9 cellular contexts compared by ENCODE assay signal in the genomic region with DNA sequence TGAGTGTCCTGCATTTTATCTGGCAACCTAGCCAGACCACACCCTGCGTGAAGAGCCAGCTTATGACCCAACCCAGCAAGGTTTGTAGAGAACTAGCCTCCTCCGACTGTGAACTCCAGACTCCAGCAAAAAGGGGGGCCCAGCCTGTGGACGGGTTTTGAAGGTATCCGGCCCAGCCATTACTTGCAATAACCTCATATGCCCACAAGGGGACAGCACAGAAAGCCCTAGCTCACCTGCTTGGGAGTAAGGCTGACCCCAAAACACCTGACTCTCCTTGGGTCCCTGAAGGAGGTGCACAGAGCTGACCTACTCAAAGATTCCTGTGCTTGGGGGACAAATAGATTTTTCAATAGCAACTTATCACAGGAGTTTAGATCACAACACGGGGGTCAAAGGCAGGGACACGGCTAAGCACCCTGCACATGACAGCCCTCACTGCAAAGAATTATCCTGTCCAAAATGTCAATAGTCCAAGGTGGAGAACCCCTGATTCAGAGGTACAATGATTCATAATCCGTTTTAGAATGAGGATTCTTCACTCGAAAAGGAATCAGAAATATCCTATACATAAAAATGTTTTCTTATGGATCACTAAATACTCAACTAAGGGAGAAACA. TPM values are rescaled to one million over a fixed set of nuclear protein-coding genes. Genes with fewer than 3 reads are reported as not detected.
A peak's percentile ranks its signal among the peaks of the same experiment; 100 is the strongest.
DNase-seq lines count a peak whose midpoint lies in the region; ATAC-seq and TF ChIP-seq lines count a peak whose summit lies in the region.
"Had no signal": no experiment of that assay in that cellular context is flagged by ENCODE, and none has a peak within 500 bp of the region (broad histone marks: within the 10 kb centered on the region; RNA-seq: fewer than 3 reads in every experiment).

No MANE protein-coding gene starts in this region.

- no peaks in the 10 kb centered on the region for H3K36me3 ChIP-seq in right atrium auricular region
- no peaks in the 10 kb centered on the region for H3K36me3 ChIP-seq in ascending aorta
- no peaks in the 10 kb centered on the region for H3K36me3 ChIP-seq in left lung
- H3K36me3 ChIP-seq in thoracic aorta, result no peaks in the 10 kb centered on the region

- DNase-seq in cardiac septum (ENCODE audit: low spot score) (peak; percentile 70), right atrium auricular region (ENCODE audit: low spot score) (no peak), RKO (ENCODE audit: low spot score) (peak; percentile 39), ascending aorta (ENCODE audit: low spot score in 2 of 2) (no peak), left lung (peak in 1 of 2 donors; percentile 31), thoracic aorta (ENCODE audit: low spot score) (no peak)

- intact Hi-C loops in cardiac septum (cut with DNase I), result no loop called here
- intact Hi-C loops in ascending aorta (cut with DNase I), result no loop called here
- intact Hi-C loops in left lung (cut with DNase I), result no loop called here

- H3K9me3 ChIP-seq in right atrium auricular region (no peaks in the 10 kb centered on the region), ascending aorta (no peaks in the 10 kb centered on the region), left lung (no peaks in the 10 kb centered on the region), thoracic aorta (no peaks in the 10 kb centered on the region)

- no peak overlapping the region for H3K4me3 ChIP-seq in right atrium auricular region
- H3K4me3 ChIP-seq in ascending aorta, result no peak overlapping the region
- H3K4me3 ChIP-seq in left lung, result no peak overlapping the region
- H3K4me3 ChIP-seq in thoracic aorta, result no peak overlapping the region

- ATAC-seq in HG02938 (IDR thresholded peaks at IDR 0.05; ENCODE audit: unreplicated experiment) (peak; percentile 80), left lung (peak; percentile 53), thoracic aorta (ENCODE audit: insufficient number of reproducible peaks, low FRiP score, low read depth) (no peak), GM19324 (IDR thresholded peaks at IDR 0.05; ENCODE audit: low FRiP score, unreplicated experiment) (no peak)

- TF ChIP-seq CTCF in right atrium auricular region (IDR thresholded peaks at IDR 0.05), result peak in 1 of 2 donors; percentile 68
- TF ChIP-seq CTCF in ascending aorta (IDR thresholded peaks at IDR 0.05), result peak; percentile 23 to 51 (median 44)
- peak; percentile 66 to 71 for TF ChIP-seq CTCF in left lung (IDR thresholded peaks at IDR 0.05)
- peak; percentile 47 for TF ChIP-seq CTCF in thoracic aorta (IDR thresholded peaks at IDR 0.05)

- no peaks in the 10 kb centered on the region for H3K27me3 ChIP-seq in right atrium auricular region
- no peaks in the 10 kb centered on the region for H3K27me3 ChIP-seq in ascending aorta
- H3K27me3 ChIP-seq in left lung, result peaks cover 0 to 28% of the 10 kb centered on the region in 2 donors
- no peaks in the 10 kb centered on the region for H3K27me3 ChIP-seq in thoracic aorta (replicated peaks; ENCODE audit: insufficient read depth)

- H3K4me1 ChIP-seq in right atrium auricular region, result no peaks in the 10 kb centered on the region
- H3K4me1 ChIP-seq in ascending aorta, result no peaks in the 10 kb centered on the region
- H3K4me1 ChIP-seq in left lung, result no peaks in the 10 kb centered on the region
- H3K4me1 ChIP-seq in thoracic aorta (ENCODE audit: control insufficient read depth in 1 of 2, low read depth in 2 of 2), result peaks cover 0 to 5% of the 10 kb centered on the region in 2 donors

- H3K27ac ChIP-seq in right atrium auricular region, result no peak overlapping the region
- H3K27ac ChIP-seq in ascending aorta, result no peak overlapping the region
- no peak overlapping the region for H3K27ac ChIP-seq in left lung
- no peak overlapping the region for H3K27ac ChIP-seq in thoracic aorta
- H3K27ac ChIP-seq: epithelial cell of prostate had no signal

RNA-seq across cellular contexts. Expression of gene TRPV6, which starts 4.5 kb away (rescaled TPM):
- total RNA-seq in cardiac septum (not detected), right atrium auricular region (under 1 TPM; 0.19 to 0.71 TPM), ascending aorta (not detected), left lung (1 to 10 TPM; 1.1 to 5.0 TPM), thoracic aorta (not detected)

RNA-seq across cellular contexts. Expression of gene EPHB6, which starts 26.1 kb away (rescaled TPM):
- total RNA-seq in cardiac septum (2.0 TPM), right atrium auricular region (10 to 100 TPM in 1 of 2 donors, 1 to 10 TPM in 1; 8.2 to 19.4 TPM), ascending aorta (13.1 TPM), left lung (10 to 100 TPM in 1 of 2 donors, 1 to 10 TPM in 1; 6.5 to 12.1 TPM), thoracic aorta (10 to 100 TPM; 25.3 to 30.5 TPM)

RNA-seq across cellular contexts. Expression of gene TRPV5, which starts 52.5 kb away (rescaled TPM):
- total RNA-seq in cardiac septum, result not detected
- total RNA-seq in right atrium auricular region, result not detected
- total RNA-seq in ascending aorta, result not detected
- not detected for total RNA-seq in left lung
- total RNA-seq in thoracic aorta, result not detected

RNA-seq across cellular contexts. Expression of gene LLCFC1, which starts 58.3 kb away (rescaled TPM):
- total RNA-seq in cardiac septum (not detected), right atrium auricular region (not detected), ascending aorta (not detected), left lung (under 1 TPM in 1 of 2 donors, not detected in 1; 0.37 TPM), thoracic aorta (not detected)

Comparison
In these comparisons a context has a peak if more than half of its experiments do, and no peak if none do; other contexts are left out.
1. DNase-seq: peak in cardiac septum (single experiment) and RKO (single experiment); none in right atrium auricular region (single experiment), ascending aorta (0 of 2) and thoracic aorta (single experiment).
2. ATAC-seq: peak in HG02938 (single experiment) and left lung (single experiment); none in thoracic aorta (single experiment) and GM19324 (single experiment).